Comparison of ENCODE assay signal across 21 cellular contexts in the genomic region with DNA sequence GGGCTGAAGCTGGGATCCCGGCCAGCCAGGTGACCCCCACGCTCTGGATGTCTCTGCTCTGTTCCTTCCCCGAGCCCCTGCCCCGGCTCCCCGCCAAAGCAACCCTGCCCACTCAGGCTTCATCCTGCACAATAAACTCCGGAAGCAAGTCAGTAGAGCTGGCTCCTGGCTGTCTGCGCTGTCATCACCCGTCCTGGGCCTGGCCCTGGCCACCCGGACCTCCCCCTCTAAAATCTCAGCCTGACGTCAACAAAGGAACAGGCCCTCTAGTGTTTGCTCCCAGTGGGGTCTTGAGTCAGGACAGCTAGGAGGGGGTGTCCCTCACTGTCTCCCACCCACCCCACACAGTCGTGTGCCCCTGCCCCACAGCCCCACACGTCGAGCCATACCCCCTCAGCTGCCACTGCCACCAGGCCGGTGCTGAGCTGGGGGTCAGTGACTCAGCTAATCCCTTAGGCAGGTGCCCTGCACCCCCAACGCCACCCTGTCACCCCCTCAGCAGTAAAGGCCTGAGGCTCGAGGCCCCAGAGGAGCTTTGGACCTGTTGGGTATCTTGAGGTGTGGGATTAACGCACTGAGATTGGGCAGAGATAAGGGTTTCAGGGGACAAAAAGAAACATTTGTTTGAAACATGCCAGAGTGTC. TPM values are rescaled to one million over a fixed set of nuclear protein-coding genes. Genes with fewer than 3 reads are reported as not detected.
A peak's percentile ranks its signal among the peaks of the same experiment; 100 is the strongest.
DNase-seq lines count a peak whose midpoint lies in the region; ATAC-seq and TF ChIP-seq lines count a peak whose summit lies in the region.
"Had no signal": no experiment of that assay in that cellular context is flagged by ENCODE, and none has a peak within 500 bp of the region (broad histone marks: within the 10 kb centered on the region; RNA-seq: fewer than 3 reads in every experiment).

No MANE protein-coding gene starts in this region.

- no peaks in the 10 kb centered on the region for H3K36me3 ChIP-seq in gastroesophageal sphincter
- H3K36me3 ChIP-seq: BLaER1 had no signal

- TF ChIP-seq POLR2A in gastroesophageal sphincter (IDR thresholded peaks at IDR 0.05) = no peak

- no peak overlapping the region for H3K27ac Mint-ChIP-seq in activated naive CD8-positive, alpha-beta T cell treated with anti-CD3 and anti-CD28 coated beads, Interleukin-2, amount 50 U/mL, for 24 hours
- H3K27ac Mint-ChIP-seq: natural killer cell treated with Interleukin-12 subunit alpha and Interleukin-12 subunit beta and Interleukin-15 and Interleukin-18, amount 100 ng/mL, for 72 hours; stimulated activated effector memory CD8-positive, alpha-beta T cell treated with anti-CD3 and anti-CD28 coated beads, Interleukin-12 subunit alpha, Interleukin-12 subunit beta, amount 100 ng/mL, for 72 hours had no signal

- DNase-seq in M059J (ENCODE audit: low read depth) (peak; percentile 49), left lobe of liver (ENCODE audit: low spot score) (no peak), substantia nigra (lab: John Stamatoyannopoulos, UW) (peak in 42 of 49 donors; percentile 28 to 95 (median 72)), SKM-1 (lab: John Stamatoyannopoulos, UW; ENCODE audit: unreplicated experiment) (no peak)
- no peak for DNase-seq in activated naive CD8-positive, alpha-beta T cell treated with anti-CD3 and anti-CD28 coated beads, Interleukin-2, amount 50 U/mL, for 24 hours
- DNase-seq: activated gamma-delta T cell, DMS79, foreskin keratinocyte, H7, NCI-H1417, NCI-H2227 treated with DMSO at 0.1 percent for 48 hours had no signal

- no peaks in the 10 kb centered on the region for H3K9me3 Mint-ChIP-seq in activated naive CD8-positive, alpha-beta T cell treated with anti-CD3 and anti-CD28 coated beads, Interleukin-2, amount 50 U/mL, for 24 hours
- H3K9me3 Mint-ChIP-seq: natural killer cell treated with Interleukin-12 subunit alpha and Interleukin-12 subunit beta and Interleukin-15 and Interleukin-18, amount 100 ng/mL, for 72 hours; stimulated activated effector memory CD8-positive, alpha-beta T cell treated with anti-CD3 and anti-CD28 coated beads, Interleukin-12 subunit alpha, Interleukin-12 subunit beta, amount 100 ng/mL, for 72 hours had no signal

- H3K4me3 Mint-ChIP-seq in activated naive CD8-positive, alpha-beta T cell treated with anti-CD3 and anti-CD28 coated beads, Interleukin-2, amount 50 U/mL, for 24 hours = no peak overlapping the region
- H3K4me3 Mint-ChIP-seq: natural killer cell treated with Interleukin-12 subunit alpha and Interleukin-12 subunit beta and Interleukin-15 and Interleukin-18, amount 100 ng/mL, for 72 hours; stimulated activated effector memory CD8-positive, alpha-beta T cell treated with anti-CD3 and anti-CD28 coated beads, Interleukin-12 subunit alpha, Interleukin-12 subunit beta, amount 100 ng/mL, for 72 hours had no signal

- ATAC-seq in gastroesophageal sphincter = no peak
- ATAC-seq in left lobe of liver = peak; percentile 21
- no peak for ATAC-seq in HG02852 (IDR thresholded peaks at IDR 0.05; ENCODE audit: unreplicated experiment)
- ATAC-seq in HG03439 (IDR thresholded peaks at IDR 0.05; ENCODE audit: unreplicated experiment) = no peak
- no peak for ATAC-seq in activated naive CD8-positive, alpha-beta T cell treated with anti-CD3 and anti-CD28 coated beads, Interleukin-2, amount 50 U/mL, for 24 hours
- ATAC-seq: foreskin keratinocyte; natural killer cell treated with Interleukin-12 subunit alpha and Interleukin-12 subunit beta and Interleukin-15 and Interleukin-18, amount 100 ng/mL, for 72 hours; stimulated activated effector memory CD8-positive, alpha-beta T cell treated with anti-CD3 and anti-CD28 coated beads, Interleukin-12 subunit alpha, Interleukin-12 subunit beta, amount 100 ng/mL, for 72 hours had no signal

- peaks cover 22% of the 10 kb centered on the region for H3K27me3 Mint-ChIP-seq in activated naive CD8-positive, alpha-beta T cell treated with anti-CD3 and anti-CD28 coated beads, Interleukin-2, amount 50 U/mL, for 24 hours

- no peak for TF ChIP-seq EP300 in gastroesophageal sphincter (IDR thresholded peaks at IDR 0.05)

- WGBS in gastroesophageal sphincter (ENCODE audit: low coverage in 1 of 2), 2 donors = 57% methylated on average over 1 of the region's 17 CpGs; no CpG with 5 or more reads in 1 of the 2 donors

- H3K27ac ChIP-seq in gastroesophageal sphincter (peak overlapping the region in 3 of 4 donors; percentile 17 to 45 (median 38)), substantia nigra (ENCODE audit: low read depth, low read length, poor library complexity, severe bottlenecking) (peak overlapping the region; percentile 55)
- H3K27ac ChIP-seq: BLaER1, foreskin keratinocyte, KMS-11 had no signal

- H3K4me1 ChIP-seq in gastroesophageal sphincter = peaks cover 0 to 37% (median 7%) of the 10 kb centered on the region in 3 donors
- H3K4me1 ChIP-seq: foreskin keratinocyte had no signal

- H3K27me3 ChIP-seq in gastroesophageal sphincter = peaks cover 77% of the 10 kb centered on the region

- H3K4me3 ChIP-seq in gastroesophageal sphincter = no peak overlapping the region
- H3K4me3 ChIP-seq: BLaER1 had no signal

- H3K36me3 Mint-ChIP-seq in activated naive CD8-positive, alpha-beta T cell treated with anti-CD3 and anti-CD28 coated beads, Interleukin-2, amount 50 U/mL, for 24 hours (ENCODE audit: low read depth) = no peaks in the 10 kb centered on the region
- H3K36me3 Mint-ChIP-seq: natural killer cell treated with Interleukin-12 subunit alpha and Interleukin-12 subunit beta and Interleukin-15 and Interleukin-18, amount 100 ng/mL, for 72 hours; stimulated activated effector memory CD8-positive, alpha-beta T cell treated with anti-CD3 and anti-CD28 coated beads, Interleukin-12 subunit alpha, Interleukin-12 subunit beta, amount 100 ng/mL, for 72 hours had no signal

- H3K9me3 ChIP-seq in gastroesophageal sphincter = no peaks in the 10 kb centered on the region
- H3K9me3 ChIP-seq: BLaER1 had no signal

- peaks cover 3% of the 10 kb centered on the region for H3K4me1 Mint-ChIP-seq in activated naive CD8-positive, alpha-beta T cell treated with anti-CD3 and anti-CD28 coated beads, Interleukin-2, amount 50 U/mL, for 24 hours

- no peak for TF ChIP-seq CTCF in gastroesophageal sphincter (IDR thresholded peaks at IDR 0.05)

RNA-seq across cellular contexts. Expression of gene LCNL1, which starts 1.1 kb away (rescaled TPM):
- not detected in 2 replicates for total RNA-seq in M059J (2014; rRNA removed; shearing (Covaris generic))
- total RNA-seq in gastroesophageal sphincter (under 1 TPM in 2 of 4 donors, not detected in 2; 0.40 TPM), left lobe of liver (not detected)
- total RNA-seq: foreskin keratinocyte, kidney epithelial cell, SK-MEL-5 had no signal

RNA-seq across cellular contexts. Expression of gene PTGDS, which starts 4.4 kb away (rescaled TPM):
- not detected in 2 replicates for total RNA-seq in M059J (2014; rRNA removed; shearing (Covaris generic))
- total RNA-seq in gastroesophageal sphincter = 100 to 1,000 TPM in 1 of 4 donors, 10 to 100 TPM in 2, 1 to 10 TPM in 1; 7.4 to 132 (median 29.7) TPM
- 5.2 TPM for total RNA-seq in left lobe of liver
- total RNA-seq: activated CD8-positive, alpha-beta memory T cell treated with anti-CD3 and anti-CD28 coated beads for 36 hours; foreskin keratinocyte; SK-MEL-5 had no signal

RNA-seq across cellular contexts. Expression of gene PAXX, which starts 10.5 kb away (rescaled TPM):
- 53.1 and 59.0 TPM in 2 replicates for total RNA-seq in M059J (2014; rRNA removed; shearing (Covaris generic))
- total RNA-seq in gastroesophageal sphincter (10 to 100 TPM; 24.2 to 42.6 (median 36.1) TPM), left lobe of liver (27.3 TPM)

RNA-seq across cellular contexts. Expression of gene CLIC3, which starts 14.7 kb away (rescaled TPM):
- 11.0 and 18.9 TPM in 2 replicates for total RNA-seq in M059J (2014; rRNA removed; shearing (Covaris generic))
- total RNA-seq in gastroesophageal sphincter (1 to 10 TPM in 3 of 4 donors, under 1 TPM in 1; 0.81 to 5.4 (median 2.2) TPM), left lobe of liver (not detected)
- total RNA-seq: activated CD8-positive, alpha-beta memory T cell treated with anti-CD3 and anti-CD28 coated beads for 36 hours; H7; kidney epithelial cell; SK-MEL-5 had no signal

RNA-seq across cellular contexts. Expression of gene LCN12, which starts 29.6 kb away (rescaled TPM):
- total RNA-seq in M059J (2014; rRNA removed; shearing (Covaris generic)) = 1.2 TPM in 1 of 2 replicates, not detected in the other
- total RNA-seq in gastroesophageal sphincter (not detected), left lobe of liver (30.3 TPM)
- total RNA-seq: foreskin keratinocyte, SK-MEL-5 had no signal

Comparison
In these comparisons a context has a peak if more than half of its experiments do, and no peak if none do; other contexts are left out.
1. DNase-seq: peak in M059J (single experiment) and substantia nigra (42 of 49); none in left lobe of liver (single experiment), SKM-1 (single experiment) and activated naive CD8-positive, alpha-beta T cell treated with anti-CD3 and anti-CD28 coated beads, Interleukin-2, amount 50 U/mL, for 24 hours (single experiment).